Comparison of ENCODE assay signal across 21 cellular contexts in genomic region chr7:22255342-22255741, GRCh38.
DNase-seq lines count a peak whose midpoint lies in the region; ATAC-seq and TF ChIP-seq lines count a peak whose summit lies in the region.
"Had no signal": no experiment of that assay in that cellular context is flagged by ENCODE, and none has a peak within 500 bp of the region (broad histone marks: within the 10 kb centered on the region; RNA-seq: fewer than 3 reads in every experiment).

No MANE protein-coding gene starts in this region.

- no peaks in the 10 kb centered on the region for H3F3A ChIP-seq in MM.1S (ENCODE audit: insufficient read depth, low read length)

- peak; percentile 46 for DNase-seq in activated CD8-positive, alpha-beta memory T cell treated with anti-CD3 and anti-CD28 coated beads, Interleukin-2, amount 10 ng/mL, durations not matched to agents 7 days and 5 days
- no peak for DNase-seq in activated CD8-positive, alpha-beta memory T cell treated with anti-CD3 and anti-CD28 coated beads, Interleukin-2, amount 50 U/mL, for 4 hours
- peak; percentile 36 for DNase-seq in MM.1S
- no peak for DNase-seq in activated naive CD8-positive, alpha-beta T cell treated with anti-CD3 and anti-CD28 coated beads, Interleukin-2, amount 50 U/mL, for 24 hours
- DNase-seq in MG63: no peak
- no peak for DNase-seq in DMS79 (lab: John Stamatoyannopoulos, UW)
- DNase-seq: cerebellar nuclear complex; Kasumi-1; kidney; NCI-H1694 treated with DMSO at 0.1 percent for 48 hours; NCI-H524 treated with DMSO at 0.1 percent for 48 hours; stimulated activated naive CD4-positive, alpha-beta T cell; T-helper 1 cell; thyroid gland had no signal

- H3K4me1 Mint-ChIP-seq in activated CD8-positive, alpha-beta memory T cell treated with anti-CD3 and anti-CD28 coated beads, Interleukin-2, amount 10 ng/mL, durations not matched to agents 7 days and 5 days: peaks cover 5% of the 10 kb centered on the region
- H3K4me1 Mint-ChIP-seq in activated naive CD8-positive, alpha-beta T cell treated with anti-CD3 and anti-CD28 coated beads, Interleukin-2, amount 50 U/mL, for 24 hours: peaks cover 9% of the 10 kb centered on the region

- peak; percentile 65 for ATAC-seq in activated CD8-positive, alpha-beta memory T cell treated with anti-CD3 and anti-CD28 coated beads, Interleukin-2, amount 10 ng/mL, durations not matched to agents 7 days and 5 days
- ATAC-seq in activated naive CD8-positive, alpha-beta T cell treated with anti-CD3 and anti-CD28 coated beads, Interleukin-2, amount 50 U/mL, for 24 hours: peak; percentile 28
- no peak for ATAC-seq in GM18868 (IDR thresholded peaks at IDR 0.05; ENCODE audit: unreplicated experiment)
- ATAC-seq: HCT116 had no signal

- H3K9me2 ChIP-seq in MM.1S (replicated peaks; ENCODE audit: insufficient read depth, low read length): no peaks in the 10 kb centered on the region

- H3K9me3 ChIP-seq in MM.1S (replicated peaks; ENCODE audit: insufficient read depth, low read length) (no peaks in the 10 kb centered on the region), parathyroid adenoma (ENCODE audit: control insufficient read depth, low read length) (no peaks in the 10 kb centered on the region), MG63 (no peaks in the 10 kb centered on the region)
- H3K9me3 ChIP-seq: SJSA1, thyroid gland had no signal

- H2AFZ ChIP-seq in MM.1S (ENCODE audit: low read length): no peak overlapping the region
- no peak overlapping the region for H2AFZ ChIP-seq in parathyroid adenoma
- H2AFZ ChIP-seq: neural progenitor cell had no signal

- H3K4me2 ChIP-seq in MM.1S (ENCODE audit: low read depth, low read length) (peak overlapping the region; percentile 42), parathyroid adenoma (ENCODE audit: low read length) (peak overlapping the region; percentile 32)
- H3K4me2 ChIP-seq: neural progenitor cell had no signal

- H4K20me1 ChIP-seq in MM.1S (ENCODE audit: insufficient read depth, low read length): no peaks in the 10 kb centered on the region

- peaks cover 7% of the 10 kb centered on the region for H3K4me1 ChIP-seq in MM.1S (ENCODE audit: low read length)
- H3K4me1 ChIP-seq in parathyroid adenoma: peaks cover 36% of the 10 kb centered on the region
- H3K4me1 ChIP-seq: SJSA1, thyroid gland had no signal

- H3K4me3 Mint-ChIP-seq in activated CD8-positive, alpha-beta memory T cell treated with anti-CD3 and anti-CD28 coated beads, Interleukin-2, amount 10 ng/mL, durations not matched to agents 7 days and 5 days: no peak overlapping the region
- no peak overlapping the region for H3K4me3 Mint-ChIP-seq in activated naive CD8-positive, alpha-beta T cell treated with anti-CD3 and anti-CD28 coated beads, Interleukin-2, amount 50 U/mL, for 24 hours
- H3K4me3 Mint-ChIP-seq: neural progenitor cell had no signal

- no peaks in the 10 kb centered on the region for H3K36me3 Mint-ChIP-seq in activated CD8-positive, alpha-beta memory T cell treated with anti-CD3 and anti-CD28 coated beads, Interleukin-2, amount 10 ng/mL, durations not matched to agents 7 days and 5 days
- H3K36me3 Mint-ChIP-seq in activated naive CD8-positive, alpha-beta T cell treated with anti-CD3 and anti-CD28 coated beads, Interleukin-2, amount 50 U/mL, for 24 hours (ENCODE audit: low read depth): no peaks in the 10 kb centered on the region
- H3K36me3 Mint-ChIP-seq: activated naive CD4-positive, alpha-beta T cell treated with anti-CD3 and anti-CD28 coated beads, Interleukin-2, amount 50 U/mL, for 72 hours; neural progenitor cell had no signal

- no peaks in the 10 kb centered on the region for H3K9me3 Mint-ChIP-seq in activated CD8-positive, alpha-beta memory T cell treated with anti-CD3 and anti-CD28 coated beads, Interleukin-2, amount 10 ng/mL, durations not matched to agents 7 days and 5 days (ENCODE audit: low read depth)
- H3K9me3 Mint-ChIP-seq in activated naive CD8-positive, alpha-beta T cell treated with anti-CD3 and anti-CD28 coated beads, Interleukin-2, amount 50 U/mL, for 24 hours: no peaks in the 10 kb centered on the region
- H3K9me3 Mint-ChIP-seq: activated naive CD4-positive, alpha-beta T cell treated with anti-CD3 and anti-CD28 coated beads, Interleukin-2, amount 50 U/mL, for 72 hours had no signal

- H3K27me3 ChIP-seq in MM.1S (replicated peaks; ENCODE audit: insufficient read depth, low read length): no peaks in the 10 kb centered on the region
- H3K27me3 ChIP-seq in parathyroid adenoma (ENCODE audit: control insufficient read depth, insufficient read depth, low read length): no peaks in the 10 kb centered on the region
- H3K27me3 ChIP-seq in MG63: no peaks in the 10 kb centered on the region
- H3K27me3 ChIP-seq: neural progenitor cell, SJSA1, thyroid gland had no signal

- no peak overlapping the region for H3K4me3 ChIP-seq in MM.1S (ENCODE audit: low read length)
- H3K4me3 ChIP-seq in parathyroid adenoma (ENCODE audit: low read depth, low read length): peak overlapping the region; percentile 9
- H3K4me3 ChIP-seq in MG63: no peak overlapping the region
- H3K4me3 ChIP-seq: lung, neural progenitor cell, SJSA1, thyroid gland had no signal

- CTCF ChIA-PET in activated CD8-positive, alpha-beta memory T cell treated with anti-CD3 and anti-CD28 coated beads, Interleukin-2, amount 10 ng/mL, durations not matched to agents 7 days and 5 days (lab: Charles Lee): interaction anchor here (1.6 kb wide), 1 partner anchor 145 kb away, joined by 4 read pairs; no protein-coding TSS in a partner anchor

- H3K27me3 Mint-ChIP-seq in activated CD8-positive, alpha-beta memory T cell treated with anti-CD3 and anti-CD28 coated beads, Interleukin-2, amount 10 ng/mL, durations not matched to agents 7 days and 5 days: peaks cover 27% of the 10 kb centered on the region
- H3K27me3 Mint-ChIP-seq in activated naive CD8-positive, alpha-beta T cell treated with anti-CD3 and anti-CD28 coated beads, Interleukin-2, amount 50 U/mL, for 24 hours: peaks cover 3% of the 10 kb centered on the region

- H3K27ac Mint-ChIP-seq in activated CD8-positive, alpha-beta memory T cell treated with anti-CD3 and anti-CD28 coated beads, Interleukin-2, amount 10 ng/mL, durations not matched to agents 7 days and 5 days: no peak overlapping the region
- no peak overlapping the region for H3K27ac Mint-ChIP-seq in activated naive CD8-positive, alpha-beta T cell treated with anti-CD3 and anti-CD28 coated beads, Interleukin-2, amount 50 U/mL, for 24 hours
- H3K27ac Mint-ChIP-seq: activated naive CD4-positive, alpha-beta T cell treated with anti-CD3 and anti-CD28 coated beads, Interleukin-2, amount 50 U/mL, for 72 hours had no signal

- no peak overlapping the region for H3K9ac ChIP-seq in MM.1S (ENCODE audit: low read length)
- H3K9ac ChIP-seq in parathyroid adenoma: no peak overlapping the region
- H3K9ac ChIP-seq: neural progenitor cell had no signal

- H3K36me3 ChIP-seq in MM.1S (replicated peaks; ENCODE audit: insufficient read depth, low read length): no peaks in the 10 kb centered on the region
- no peaks in the 10 kb centered on the region for H3K36me3 ChIP-seq in parathyroid adenoma (ENCODE audit: control insufficient read depth, insufficient read depth, low read length)
- H3K36me3 ChIP-seq in MG63: no peaks in the 10 kb centered on the region
- H3K36me3 ChIP-seq: neural progenitor cell, SJSA1, thyroid gland had no signal

- 0 out of 2 replicates have a peak, but pooled peaks cover 3% of the 10 kb centered on the region for H3K79me2 ChIP-seq in MM.1S (ENCODE audit: low read length)
- H3K79me2 ChIP-seq in parathyroid adenoma: peaks cover 12% of the 10 kb centered on the region

- TF ChIP-seq CTCF in MM.1S (IDR thresholded peaks at IDR 0.05; ENCODE audit: low read length) (no peak), parathyroid adenoma (IDR thresholded peaks at IDR 0.05) (no peak)

- H3K27ac ChIP-seq in MM.1S (ENCODE audit: low read length) (peak overlapping the region; percentile 8; the same call in 1 of the 2 replicates), parathyroid adenoma (peak overlapping the region; percentile 86)
- H3K27ac ChIP-seq: neural progenitor cell, SJSA1, thyroid gland had no signal

Comparison
In these comparisons a context has a peak if more than half of its experiments do, and no peak if none do; other contexts are left out.
1. DNase-seq: peak in activated CD8-positive, alpha-beta memory T cell treated with anti-CD3 and anti-CD28 coated beads, Interleukin-2, amount 10 ng/mL, durations not matched to agents 7 days and 5 days (single experiment) and MM.1S (single experiment); none in activated CD8-positive, alpha-beta memory T cell treated with anti-CD3 and anti-CD28 coated beads, Interleukin-2, amount 50 U/mL, for 4 hours (single experiment), activated naive CD8-positive, alpha-beta T cell treated with anti-CD3 and anti-CD28 coated beads, Interleukin-2, amount 50 U/mL, for 24 hours (single experiment), MG63 (single experiment) and DMS79 (single experiment).